Comparison of ENCODE assay signal across 1 cellular context in the genomic region with DNA sequence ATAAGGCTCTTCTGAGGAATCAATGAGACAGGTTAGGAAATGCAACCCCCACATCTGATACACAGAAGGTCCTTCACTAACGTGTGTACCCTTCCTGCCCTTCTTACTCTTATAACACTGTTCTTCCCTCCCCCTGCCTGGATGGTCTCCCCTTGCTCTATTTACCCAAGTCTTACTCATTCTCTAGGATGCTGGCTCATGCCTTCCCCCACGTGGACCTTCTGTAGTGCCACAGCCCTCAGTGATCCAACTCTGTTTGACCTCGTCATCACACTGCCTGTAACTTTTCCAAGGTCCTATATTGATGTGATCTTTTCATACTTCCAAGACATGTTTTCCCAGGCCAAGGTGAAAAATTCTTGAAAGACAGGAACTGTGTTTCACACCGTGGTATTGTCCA.
A peak's percentile ranks its signal among the peaks of the same experiment; 100 is the strongest.
TF ChIP-seq lines count a peak whose summit lies in the region.

No MANE protein-coding gene starts in this region.

TF ChIP-seq in liver, 16 proteins besides CTCF, POLR2A, EP300 and RAD21:
- TF ChIP-seq ZBTB33 (IDR thresholded peaks at IDR 0.05) (no peak), GABPA (IDR thresholded peaks at IDR 0.05 in 1 of 2, conservative IDR thresholded peaks at IDR 0.05 in 1 of 2) (no peak), FOXA2 (IDR thresholded peaks at IDR 0.05) (peak; percentile 20), RXRA (IDR thresholded peaks at IDR 0.05) (peak in 1 of 2 donors; percentile 57)
